9 cellular contexts compared by ENCODE assay signal in the genomic region with DNA sequence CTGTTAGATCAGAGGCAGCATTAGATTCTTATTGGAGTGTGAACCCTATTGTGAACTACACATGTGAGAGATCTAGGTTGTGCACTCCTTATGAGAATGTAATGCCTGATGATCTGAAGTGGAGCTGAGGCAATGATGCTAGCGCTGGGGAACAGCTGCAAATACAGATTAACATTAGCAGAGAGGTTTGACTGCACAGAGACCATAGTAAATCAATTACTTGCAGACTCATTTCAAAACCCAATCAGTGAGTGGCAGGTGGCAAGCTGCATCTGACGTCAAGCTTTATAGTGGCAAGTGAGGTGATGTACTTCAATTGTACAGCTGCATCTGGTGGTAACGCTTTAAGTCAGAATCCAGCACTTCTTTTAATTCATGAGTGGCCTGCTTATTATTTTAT.
DNase-seq lines count a peak whose midpoint lies in the region; ATAC-seq, FAIRE-seq and TF ChIP-seq lines count a peak whose summit lies in the region.
"Had no signal": no experiment of that assay in that cellular context is flagged by ENCODE, and none has a peak within 500 bp of the region (broad histone marks: within the 10 kb centered on the region; RNA-seq: fewer than 3 reads in every experiment).

No MANE protein-coding gene starts in this region.

- POLR2A ChIA-PET in GM12878 (lab: Charles Lee), result interaction anchor here (0.6 to 1.3 kb wide), 6 partner anchors 12 to 1854 kb away, joined by 3 to 6 read pairs (median 3); a partner anchor contains a TSS

- H3K79me2 ChIP-seq in GM12878 (ENCODE audit: control insufficient read depth, insufficient read depth, low read length), result peaks cover 21% of the 10 kb centered on the region

- H3K27me3 ChIP-seq in GM12878 (replicated peaks in 1 of 2; ENCODE audit: control insufficient read depth in 2 of 2, insufficient read depth in 2 of 2, low read length in 1 of 2) (no peaks in the 10 kb centered on the region), colonic mucosa (no peaks in the 10 kb centered on the region), gastrocnemius medialis (no peaks in the 10 kb centered on the region)
- H3K27me3 ChIP-seq: neutrophil had no signal

- SMC1A ChIA-PET in GM12878 (lab: Charles Lee; ENCODE audit: uncharacterized antibody, unreplicated experiment), result interaction anchor here (0.7 to 3.3 kb wide), 17 partner anchors 8 to 211 kb away, joined by 3 to 17 read pairs (median 5); a partner anchor contains a TSS

- H3K36me3 ChIP-seq in GM12878 (ENCODE audit: control insufficient read depth in 2 of 2, insufficient read depth in 2 of 2, low read length in 1 of 2), result no peaks in the 10 kb centered on the region; a peak in 1 of 4 replicates
- H3K36me3 ChIP-seq in colonic mucosa, result no peaks in the 10 kb centered on the region
- no peaks in the 10 kb centered on the region for H3K36me3 ChIP-seq in gastrocnemius medialis
- H3K36me3 ChIP-seq: neutrophil had no signal

- 4% methylated on average over 3 of the region's 3 CpGs for WGBS in GM12878 (ENCODE audit: insufficient coverage, insufficient replicate concordance, low lambda C conversion rate, missing lambda C conversion rate)

- no peak for TF ChIP-seq POLR2A in GM12878 (IDR thresholded peaks at IDR 0.05; ENCODE audit: low read depth, low read length)
- TF ChIP-seq POLR2A in gastrocnemius medialis (IDR thresholded peaks at IDR 0.05), result no peak

- RAD21 ChIA-PET in GM12878 (lab: Charles Lee; ENCODE audit: unreplicated experiment), result interaction anchor here (0.7 to 2.5 kb wide), 13 partner anchors 9 to 317 kb away, joined by 3 to 15 read pairs (median 4); a partner anchor contains a TSS

- H3K9ac ChIP-seq in GM12878 (ENCODE audit: control insufficient read depth, insufficient read depth, low read length) (peak overlapping the region; percentile 57), colonic mucosa (ENCODE audit: low read depth in 2 of 2, low read length in 2 of 2) (no peak overlapping the region)

- peak; percentile 83 to 90 for TF ChIP-seq EP300 in GM12878 (IDR thresholded peaks at IDR 0.05; ENCODE audit: borderline replicate concordance in 1 of 2, control insufficient read depth in 1 of 2, low read depth in 2 of 2, low read length in 2 of 2)

- TF ChIP-seq RAD21 in GM12878 (IDR thresholded peaks at IDR 0.05; ENCODE audit: insufficient read depth, low read depth, low read length), result no peak

- in situ Hi-C loops in GM12878 (cut with MboI), result no loop called here
- in situ Hi-C loops in gastrocnemius medialis (cut with MboI; ENCODE audit: low sequenced_read_pairs in 4 of 4), result no loop called here

- ATAC-seq in GM18867 (IDR thresholded peaks at IDR 0.05; ENCODE audit: unreplicated experiment), result peak; percentile 72
- peak; percentile 75 for ATAC-seq in GM21528 (IDR thresholded peaks at IDR 0.05; ENCODE audit: low FRiP score, unreplicated experiment)
- peak; percentile 79 for ATAC-seq in HG03520 (IDR thresholded peaks at IDR 0.05; ENCODE audit: unreplicated experiment)
- peak; percentile 82 for ATAC-seq in GM12878
- no peak for ATAC-seq in gastrocnemius medialis

- intact Hi-C loops in GM12878 (cut with micrococcal nuclease; ENCODE audit: unreplicated experiment), result loop anchor here (10.0 kb wide), 1 partner anchor 595 kb away; a partner anchor contains a TSS
- intact Hi-C loops in colonic mucosa (cut with DNase I), result no loop called here
- intact Hi-C loops in gastrocnemius medialis (cut with DNase I; ENCODE audit: low total_unique reads), result loop anchor here (10.0 kb wide), 1 partner anchor 145 kb away; a partner anchor contains a TSS

- FAIRE-seq in GM12878 (lab: Jason Lieb, UNC), result peak; percentile 84

- H3K9me3 ChIP-seq in GM12878 (replicated peaks; ENCODE audit: control insufficient read depth, insufficient read depth, low read length) (peaks cover 4% of the 10 kb centered on the region; the same call in 1 of the 3 replicates), colonic mucosa (no peaks in the 10 kb centered on the region), gastrocnemius medialis (no peaks in the 10 kb centered on the region)
- H3K9me3 ChIP-seq: neutrophil had no signal

- H3K4me2 ChIP-seq in GM12878 (ENCODE audit: control insufficient read depth, insufficient read depth), result peak overlapping the region; percentile 94

- H3K4me1 ChIP-seq in GM12878 (ENCODE audit: control insufficient read depth, insufficient read depth, low read length) (peaks cover 36% of the 10 kb centered on the region), colonic mucosa (no peaks in the 10 kb centered on the region), gastrocnemius medialis (peaks cover 16 to 21% of the 10 kb centered on the region in 2 donors)

- H3K27ac ChIP-seq in GM12878 (ENCODE audit: control insufficient read depth, insufficient read depth), result peak overlapping the region; percentile 96
- no peak overlapping the region for H3K27ac ChIP-seq in colonic mucosa
- no peak overlapping the region for H3K27ac ChIP-seq in gastrocnemius medialis
- H3K27ac ChIP-seq: neutrophil had no signal

- TF ChIP-seq CTCF in GM12878 (IDR thresholded peaks at IDR 0.05 in 2 of 3, conservative IDR thresholded peaks at IDR 0.05 in 1 of 3; ENCODE audit: control insufficient read depth in 2 of 3, extremely low read depth in 1 of 3, insufficient read depth in 1 of 3, low read depth in 3 of 3, low read length in 3 of 3) (no peak), colonic mucosa (IDR thresholded peaks at IDR 0.05) (no peak), gastrocnemius medialis (IDR thresholded peaks at IDR 0.05 in 4 of 5, conservative IDR thresholded peaks at IDR 0.05 in 1 of 5) (no peak)

- BruUV-seq in GM12878 (replicated peaks; lab: Mats Ljungman, UMichigan), result no TSS peak

- peak overlapping the region; percentile 54 for H3K4me3 ChIP-seq in GM12878
- no peak overlapping the region for H3K4me3 ChIP-seq in colonic mucosa
- H3K4me3 ChIP-seq in gastrocnemius medialis, result no peak overlapping the region

- CTCF ChIA-PET in GM12878 (lab: Yijun Ruan, JAX), result interaction anchor here (0.8 to 2.3 kb wide), 6 partner anchors 14 to 142 kb away, joined by 3 to 11 read pairs (median 4); a partner anchor contains a TSS

- H2AFZ ChIP-seq in GM12878 (ENCODE audit: control insufficient read depth, low read depth, low read length), result no peak overlapping the region; the same call in none of the 2 replicates

- H4K20me1 ChIP-seq in GM12878 (ENCODE audit: control insufficient read depth, insufficient read depth), result no peaks in the 10 kb centered on the region

- DNase-seq in GM12878 (ENCODE audit: low read depth, low spot score) (peak; percentile 79), colonic mucosa (no peak), gastrocnemius medialis (no peak), pons (ENCODE audit: low spot score) (no peak)
- DNase-seq: amniotic stem cell had no signal

TF ChIP-seq in GM12878, 131 proteins besides CTCF, POLR2A, EP300 and RAD21 (continues in another document):
- TF ChIP-seq MTA2 (IDR thresholded peaks at IDR 0.05; ENCODE audit: low read depth) (peak; percentile 93), NFIC (IDR thresholded peaks at IDR 0.05; ENCODE audit: low read depth, low read length) (peak; percentile 42; the same call in 1 of the 2 replicates), NR2F1 (conservative IDR thresholded peaks at IDR 0.05) (peak; percentile 74), POLR2AphosphoS5 (IDR thresholded peaks at IDR 0.05; ENCODE audit: low read length) (no peak), TCF12 (IDR thresholded peaks at IDR 0.05; ENCODE audit: low read depth, low read length) (peak; percentile 98), MTA3 (IDR thresholded peaks at IDR 0.05; ENCODE audit: borderline replicate concordance, low read length) (no peak), EED (IDR thresholded peaks at IDR 0.05; ENCODE audit: low read depth) (peak; percentile 43; the same call in 1 of the 2 replicates), BHLHE40 (IDR thresholded peaks at IDR 0.05; ENCODE audit: borderline replicate concordance in 1 of 2, low read depth in 2 of 2, low read length in 1 of 2) (peak; percentile 47 to 68; a peak in 2 of 4 replicates), POLR2AphosphoS2 (IDR thresholded peaks at IDR 0.05; ENCODE audit: low read depth, low read length) (no peak), IRF4 (IDR thresholded peaks at IDR 0.05; ENCODE audit: low read depth, low read length) (peak; percentile 83), ZBED1 (IDR thresholded peaks at IDR 0.05; ENCODE audit: borderline replicate concordance) (peak; percentile 71; the same call in 1 of the 2 replicates), TCF7 (IDR thresholded peaks at IDR 0.05; ENCODE audit: borderline replicate concordance) (peak; percentile 90), ZNF24 (IDR thresholded peaks at IDR 0.05) (peak; percentile 81; the same call in 1 of the 2 replicates), IKZF1 (conservative IDR thresholded peaks at IDR 0.05) (peak; percentile 55), JUNB (IDR thresholded peaks at IDR 0.05) (peak; percentile 95)
- TF ChIP-seq, protein P1, sequence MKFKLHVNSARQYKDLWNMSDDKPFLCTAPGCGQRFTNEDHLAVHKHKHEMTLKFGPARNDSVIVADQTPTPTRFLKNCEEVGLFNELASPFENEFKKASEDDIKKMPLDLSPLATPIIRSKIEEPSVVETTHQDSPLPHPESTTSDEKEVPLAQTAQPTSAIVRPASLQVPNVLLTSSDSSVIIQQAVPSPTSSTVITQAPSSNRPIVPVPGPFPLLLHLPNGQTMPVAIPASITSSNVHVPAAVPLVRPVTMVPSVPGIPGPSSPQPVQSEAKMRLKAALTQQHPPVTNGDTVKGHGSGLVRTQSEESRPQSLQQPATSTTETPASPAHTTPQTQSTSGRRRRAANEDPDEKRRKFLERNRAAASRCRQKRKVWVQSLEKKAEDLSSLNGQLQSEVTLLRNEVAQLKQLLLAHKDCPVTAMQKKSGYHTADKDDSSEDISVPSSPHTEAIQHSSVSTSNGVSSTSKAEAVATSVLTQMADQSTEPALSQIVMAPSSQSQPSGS (IDR thresholded peaks at IDR 0.05; ENCODE audit: low read length), result peak; percentile 86
- TF ChIP-seq, protein P2, sequence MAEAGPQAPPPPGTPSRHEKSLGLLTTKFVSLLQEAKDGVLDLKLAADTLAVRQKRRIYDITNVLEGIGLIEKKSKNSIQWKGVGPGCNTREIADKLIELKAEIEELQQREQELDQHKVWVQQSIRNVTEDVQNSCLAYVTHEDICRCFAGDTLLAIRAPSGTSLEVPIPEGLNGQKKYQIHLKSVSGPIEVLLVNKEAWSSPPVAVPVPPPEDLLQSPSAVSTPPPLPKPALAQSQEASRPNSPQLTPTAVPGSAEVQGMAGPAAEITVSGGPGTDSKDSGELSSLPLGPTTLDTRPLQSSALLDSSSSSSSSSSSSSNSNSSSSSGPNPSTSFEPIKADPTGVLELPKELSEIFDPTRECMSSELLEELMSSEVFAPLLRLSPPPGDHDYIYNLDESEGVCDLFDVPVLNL (IDR thresholded peaks at IDR 0.05; ENCODE audit: low read depth, low read length), result no peak
- TF ChIP-seq, protein P3, sequence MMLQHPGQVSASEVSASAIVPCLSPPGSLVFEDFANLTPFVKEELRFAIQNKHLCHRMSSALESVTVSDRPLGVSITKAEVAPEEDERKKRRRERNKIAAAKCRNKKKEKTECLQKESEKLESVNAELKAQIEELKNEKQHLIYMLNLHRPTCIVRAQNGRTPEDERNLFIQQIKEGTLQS (IDR thresholded peaks at IDR 0.05; ENCODE audit: borderline replicate concordance, extremely low read depth, low read depth, low read length), result no peak

Comparison
In these comparisons a context has a peak if more than half of its experiments do, and no peak if none do; other contexts are left out.
1. ATAC-seq: peak in GM18867 (single experiment), GM21528 (single experiment), HG03520 (single experiment) and GM12878 (single experiment); none in gastrocnemius medialis (0 of 2).